18 cellular contexts compared by ENCODE assay signal in genomic region chr16:50856991-50857390, GRCh38.
DNase-seq lines count a peak whose midpoint lies in the region; ATAC-seq and TF ChIP-seq lines count a peak whose summit lies in the region.
"Had no signal": no experiment of that assay in that cellular context is flagged by ENCODE, and none has a peak within 500 bp of the region (broad histone marks: within the 10 kb centered on the region; RNA-seq: fewer than 3 reads in every experiment).

No MANE protein-coding gene starts in this region.

- H3K4me1 Mint-ChIP-seq in T-cell, result no peaks in the 10 kb centered on the region
- H3K4me1 Mint-ChIP-seq: B cell, IgD-negative memory B cell had no signal

- peak; percentile 24 to 45 for TF ChIP-seq RAD21 in liver (IDR thresholded peaks at IDR 0.05)

- POLR2A ChIA-PET in T-cell (lab: Charles Lee), result no interaction called here

- H3K4me3 ChIP-seq in liver (ENCODE audit: low read depth in 1 of 3, low read length in 3 of 3), result no peak overlapping the region

- H3K9me3 ChIP-seq in liver (ENCODE audit: control insufficient read depth in 4 of 4, low read length in 3 of 4), result no peaks in the 10 kb centered on the region

- TF ChIP-seq CTCF in liver (IDR thresholded peaks at IDR 0.05; ENCODE audit: low read depth, low read length, missing input control), result no peak

- H3K4me3 Mint-ChIP-seq in T-cell, result no peak overlapping the region
- H3K4me3 Mint-ChIP-seq: B cell; CD4-positive, alpha-beta T cell; H9; IgD-negative memory B cell had no signal

- H3K27me3 Mint-ChIP-seq in T-cell, result peaks cover 28 to 30% of the 10 kb centered on the region in 2 donors

- CTCF ChIA-PET in T-cell (lab: Charles Lee), result no interaction called here

- no peaks in the 10 kb centered on the region for H3K27me3 ChIP-seq in liver (ENCODE audit: control insufficient read depth in 4 of 4, insufficient read depth in 4 of 4, low read length in 3 of 4)

- no peak overlapping the region for H3K9ac ChIP-seq in liver (ENCODE audit: low read depth in 1 of 2, low read length in 2 of 2)

- H3K4me1 ChIP-seq in liver (ENCODE audit: control insufficient read depth in 4 of 4, insufficient read depth in 4 of 4, low read length in 3 of 4), result peaks cover 0 to 13% (median 2%) of the 10 kb centered on the region in 4 donors

- no peak for ATAC-seq in T-cell (replicated peaks in 1 of 4)

- no peaks in the 10 kb centered on the region for H3K36me3 Mint-ChIP-seq in T-cell
- H3K36me3 Mint-ChIP-seq: IgD-negative memory B cell had no signal

- H3K9me3 Mint-ChIP-seq in T-cell, result no peaks in the 10 kb centered on the region
- H3K9me3 Mint-ChIP-seq: CD4-positive, alpha-beta T cell; IgD-negative memory B cell had no signal

- WGBS in liver, result 28% methylated on average over 2 of the region's 2 CpGs

- H3K27ac ChIP-seq in liver (ENCODE audit: low read depth in 1 of 2, low read length in 2 of 2), result no peak overlapping the region

- H3K27ac Mint-ChIP-seq in T-cell, result no peak overlapping the region
- H3K27ac Mint-ChIP-seq: B cell; CD4-positive, alpha-beta T cell; H9; IgD-negative memory B cell had no signal

- peak; percentile 8 for DNase-seq in NCI-H82 (lab: John Stamatoyannopoulos, UW)
- DNase-seq in NCI-H82 treated with DMSO at 0.1 percent for 48 hours (lab: John Stamatoyannopoulos, UW; ENCODE audit: unreplicated experiment), result no peak
- DNase-seq in ecto neural progenitor cell (ENCODE audit: low spot score), result peak; percentile 24
- no peak for DNase-seq in inferior parietal cortex (ENCODE audit: extremely low spot score)
- DNase-seq in stimulated activated CD4-positive, alpha-beta T cell treated with anti-CD3 and anti-CD28 coated beads, Interleukin-15, amount 100 ng/mL, for 24 hours, result no peak
- DNase-seq in T-cell, result no peak
- DNase-seq: ACHN; C1 segment of cervical spinal cord; Calu3; CD4-positive, alpha-beta T cell; DMS153; DMS79 treated with DMSO at 0.1 percent for 48 hours; EL; GOT3; H9 had no signal

- H3K36me3 ChIP-seq in liver (ENCODE audit: control insufficient read depth in 4 of 4, insufficient read depth in 3 of 4, low read depth in 1 of 4, low read length in 3 of 4), result no peaks in the 10 kb centered on the region

TF ChIP-seq in liver, 16 proteins besides CTCF, POLR2A, EP300 and RAD21:
- peak; percentile 70 to 82 for TF ChIP-seq HNF4A (conservative IDR thresholded peaks at IDR 0.05)
- TF ChIP-seq MAX (IDR thresholded peaks at IDR 0.05), result no peak
- TF ChIP-seq RXRA (IDR thresholded peaks at IDR 0.05), result peak; percentile 66 to 68
- peak in 1 of 2 donors; percentile 23 for TF ChIP-seq EGR1 (IDR thresholded peaks at IDR 0.05; ENCODE audit: low read depth in 2 of 2)
- TF ChIP-seq FOXA2 (IDR thresholded peaks at IDR 0.05), result no peak
- no peak for TF ChIP-seq JUND (IDR thresholded peaks at IDR 0.05)
- no peak for TF ChIP-seq HNF4G (IDR thresholded peaks at IDR 0.05)
- peak; percentile 73 for TF ChIP-seq SP1 (IDR thresholded peaks at IDR 0.05)

Comparison
In these comparisons a context has a peak if more than half of its experiments do, and no peak if none do; other contexts are left out.
1. DNase-seq: peak in NCI-H82 (single experiment) and ecto neural progenitor cell (single experiment); none in NCI-H82 treated with DMSO at 0.1 percent for 48 hours (single experiment), inferior parietal cortex (single experiment), stimulated activated CD4-positive, alpha-beta T cell treated with anti-CD3 and anti-CD28 coated beads, Interleukin-15, amount 100 ng/mL, for 24 hours (single experiment) and T-cell (0 of 34).